ENCODE assay signal across 8 cellular contexts in the genomic region with DNA sequence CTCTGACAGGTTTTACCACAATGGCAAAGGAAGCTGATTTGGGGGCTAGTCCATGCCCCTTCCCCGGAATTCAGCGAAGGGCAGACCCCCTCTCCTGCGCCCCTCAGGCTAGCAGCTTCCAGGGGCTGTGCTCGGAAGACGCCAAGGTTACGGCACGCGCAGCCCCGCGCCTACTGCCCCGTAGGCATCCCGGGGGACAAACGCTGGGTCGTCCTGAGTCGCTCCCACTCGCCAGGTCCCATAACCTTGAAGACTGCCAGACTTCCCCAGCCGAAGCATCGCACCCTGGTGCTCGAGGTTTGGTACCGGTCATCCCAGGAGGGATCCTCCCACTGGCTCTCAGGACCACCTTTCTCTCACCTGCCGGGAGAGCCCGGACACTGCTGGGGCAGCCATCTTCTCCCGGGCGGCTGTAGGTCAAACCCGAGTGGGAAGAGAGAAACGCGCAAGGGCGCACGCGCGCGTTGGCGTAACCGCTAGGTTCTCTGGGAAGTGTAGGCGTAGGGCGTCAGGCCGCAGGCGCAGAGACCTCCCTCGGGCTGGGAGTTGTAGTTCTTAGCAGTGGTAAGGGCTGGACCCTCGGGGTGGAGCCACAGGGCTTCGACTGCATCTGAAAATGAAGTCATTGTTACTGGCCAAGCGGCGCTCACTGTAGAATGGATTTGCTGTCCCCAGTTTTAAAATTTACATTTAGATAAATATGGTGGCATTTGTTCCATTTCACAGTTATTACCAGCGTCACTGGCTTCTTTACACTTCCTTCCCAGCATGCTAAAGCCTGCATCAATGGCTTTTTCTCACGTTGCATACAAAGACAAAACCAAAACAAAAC. TPM values are rescaled to one million over a fixed set of nuclear protein-coding genes. Genes with fewer than 3 reads are reported as not detected.
DNase-seq lines count a peak whose midpoint lies in the region; ATAC-seq, FAIRE-seq and TF ChIP-seq lines count a peak whose summit lies in the region.

A gene with protein sequence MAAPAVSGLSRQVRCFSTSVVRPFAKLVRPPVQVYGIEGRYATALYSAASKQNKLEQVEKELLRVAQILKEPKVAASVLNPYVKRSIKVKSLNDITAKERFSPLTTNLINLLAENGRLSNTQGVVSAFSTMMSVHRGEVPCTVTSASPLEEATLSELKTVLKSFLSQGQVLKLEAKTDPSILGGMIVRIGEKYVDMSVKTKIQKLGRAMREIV (minus strand): TSS at position 437 of the 832 bp plus-strand sequence. CDS start 41 bp downstream, at position 396.

- no peak within 1 kb of the TSS for H2BK15ac ChIP-seq in IMR-90 (ENCODE audit: low read depth, low read length)

- intact Hi-C loops in IMR-90 (cut with micrococcal nuclease): no loop called here
- intact Hi-C loops in endothelial cell of umbilical vein (cut with micrococcal nuclease): loop anchor here (2.0 kb wide), 1 partner anchor 157 kb away; a partner anchor contains a TSS

- peaks cover 7% of the 10 kb centered on the region for H3K36me3 ChIP-seq in IMR-90 (ENCODE audit: control insufficient read depth, insufficient read depth, low read length)
- peaks cover 0 to 4% of the 10 kb centered on the region in 2 experiments for H3K36me3 ChIP-seq in endothelial cell of umbilical vein (ENCODE audit: control insufficient read depth in 2 of 2, extremely low read depth in 1 of 2, insufficient read depth in 2 of 2, low read length in 2 of 2)

- H3K23ac ChIP-seq in IMR-90 (ENCODE audit: low read depth, low read length): peak within 1 kb of the TSS; percentile 93

- peak; percentile 95 for FAIRE-seq in endothelial cell of umbilical vein (lab: Jason Lieb, UNC)

- H2BK120ac ChIP-seq in IMR-90 (ENCODE audit: low read depth, low read length): peak within 1 kb of the TSS; percentile 32; the same call in 1 of the 2 replicates

- peak within 1 kb of the TSS; percentile 94 for H3K14ac ChIP-seq in IMR-90 (replicated peaks; ENCODE audit: low read depth, low read length)

- POLR2A ChIA-PET in IMR-90 (lab: Charles Lee; ENCODE audit: unreplicated experiment): no interaction called here
- POLR2A ChIA-PET in endothelial cell of umbilical vein (lab: Charles Lee): no interaction called here

- H3K27me3 ChIP-seq in IMR-90 (ENCODE audit: control insufficient read depth, insufficient read depth, low read length) (no peaks in the 10 kb centered on the region), endothelial cell of umbilical vein (ENCODE audit: control insufficient read depth in 2 of 2, insufficient read depth in 2 of 2, low read length in 2 of 2) (no peaks in the 10 kb centered on the region)

- H3K4me3 ChIP-seq in IMR-90 (ENCODE audit: insufficient read depth, low read depth, low read length) (peak within 1 kb of the TSS; percentile 77), endothelial cell of umbilical vein (replicated peaks in 1 of 3; ENCODE audit: insufficient read depth in 1 of 3, low read depth in 1 of 3, low read length in 3 of 3) (peak within 1 kb of the TSS; percentile 15 to 98 (median 83))

- BruUV-seq in IMR-90 (replicated peaks; lab: Mats Ljungman, UMichigan) (no TSS peak), endothelial cell of umbilical vein (replicated peaks; lab: Mats Ljungman, UMichigan) (TSS peak; percentile 67)

- H2AFZ ChIP-seq in IMR-90 (replicated peaks; ENCODE audit: low read length, poor library complexity): peak within 1 kb of the TSS; percentile 97
- peak within 1 kb of the TSS; percentile 70 for H2AFZ ChIP-seq in endothelial cell of umbilical vein (ENCODE audit: low read depth, low read length)

- no peaks in the 10 kb centered on the region for H3K9me3 ChIP-seq in IMR-90 (ENCODE audit: control insufficient read depth, insufficient read depth, low read length)
- H3K9me3 ChIP-seq in endothelial cell of umbilical vein (replicated peaks; ENCODE audit: control insufficient read depth, insufficient read depth, low read length): no peaks in the 10 kb centered on the region

- peak within 1 kb of the TSS; percentile 69 for H4K5ac ChIP-seq in IMR-90 (ENCODE audit: low read depth, low read length)

- peak within 1 kb of the TSS; percentile 94 for H2AK9ac ChIP-seq in IMR-90 (replicated peaks; ENCODE audit: low read depth, low read length, poor library complexity)

- peak within 1 kb of the TSS; percentile 85 for H3K4ac ChIP-seq in IMR-90 (ENCODE audit: low read depth, low read length)

- 3% methylated on average over 7 of the region's 45 CpGs; no CpG with 5 or more reads in 1 of the 2 experiments for WGBS in IMR-90 (ENCODE audit: extremely low coverage in 2 of 2, insufficient read length in 1 of 2), 2 experiments

- peaks cover 24% of the 10 kb centered on the region for H3K79me2 ChIP-seq in endothelial cell of umbilical vein (ENCODE audit: control insufficient read depth, insufficient read depth, low read length)

- H3K4me1 ChIP-seq in IMR-90 (ENCODE audit: control insufficient read depth, insufficient read depth, low read length): peaks cover 2% of the 10 kb centered on the region; the same call in 1 of the 2 replicates
- H3K4me1 ChIP-seq in endothelial cell of umbilical vein (ENCODE audit: control insufficient read depth, extremely low read depth, insufficient read depth, low read length): peaks cover 13% of the 10 kb centered on the region

- H3K18ac ChIP-seq in IMR-90 (ENCODE audit: low read depth, low read length): peak within 1 kb of the TSS; percentile 71; the same call in 1 of the 2 replicates

- no peak within 1 kb of the TSS for H2BK20ac ChIP-seq in IMR-90 (ENCODE audit: low read depth, low read length)

- H3K56ac ChIP-seq in IMR-90 (ENCODE audit: extremely low read depth, insufficient read depth, low read length): peak within 1 kb of the TSS; percentile 76

- DNase-seq in DMS 273 (lab: John Stamatoyannopoulos, UW; ENCODE audit: unreplicated experiment) (peak; percentile 99), IMR-90 (peak; percentile 98), OCI-M1 (lab: John Stamatoyannopoulos, UW) (peak; percentile 99), activated T-cell treated with anti-CD3 and anti-CD28 coated beads for 24 hours (ENCODE audit: low read depth) (peak; percentile 95), endothelial cell of umbilical vein (ENCODE audit: low read depth, low spot score) (peak; percentile 99), midbrain (lab: John Stamatoyannopoulos, UW) (peak; percentile 98)
- DNase-seq in stimulated activated CD8-positive, alpha-beta memory T cell treated with anti-CD3 and anti-CD28 coated beads, Interleukin-2, amount 100 ng/mL, for 1 hour (ENCODE audit: low read depth in 2 of 2): peak; percentile 92 to 96

- H3K4me2 ChIP-seq in IMR-90 (ENCODE audit: low read depth, low read length) (peak within 1 kb of the TSS; percentile 96), endothelial cell of umbilical vein (ENCODE audit: insufficient read depth, low read length) (peak within 1 kb of the TSS; percentile 81)

- H2AK5ac ChIP-seq in IMR-90 (ENCODE audit: low read depth, low read length): peak within 1 kb of the TSS; percentile 81

- H4K20me1 ChIP-seq in IMR-90 (ENCODE audit: insufficient read depth, low read length) (no peaks in the 10 kb centered on the region), endothelial cell of umbilical vein (replicated peaks; ENCODE audit: control insufficient read depth, extremely low read depth, insufficient read depth, low read length) (no peaks in the 10 kb centered on the region)

- dilution Hi-C loops in IMR-90 (cut with HindIII; ENCODE audit: low sequenced_read_pairs, unreplicated experiment) (no loop called here), endothelial cell of umbilical vein (cut with MboI; ENCODE audit: extremely low pct_ligation_motif_present, low sequenced_read_pairs) (no loop called here)

- CTCF ChIA-PET in IMR-90 (lab: Yijun Ruan, JAX): no interaction called here
- CTCF ChIA-PET in endothelial cell of umbilical vein (lab: Charles Lee): interaction anchor here (0.5 to 1.4 kb wide), 4 partner anchors 8 to 432 kb away, joined by 3 to 6 read pairs (median 3); no protein-coding TSS in a partner anchor

- H2BK5ac ChIP-seq in IMR-90 (ENCODE audit: low read depth, low read length, poor library complexity, severe bottlenecking): peak within 1 kb of the TSS; percentile 81

- H3K9me1 ChIP-seq in IMR-90 (ENCODE audit: insufficient read depth, low read length): peaks cover 5% of the 10 kb centered on the region
- H3K9me1 ChIP-seq in endothelial cell of umbilical vein (replicated peaks; ENCODE audit: control insufficient read depth, extremely low read depth, insufficient read depth, low read length): no peaks in the 10 kb centered on the region

- peak; percentile 97 for ATAC-seq in GM21528 (IDR thresholded peaks at IDR 0.05; ENCODE audit: low FRiP score, unreplicated experiment)
- peak; percentile 100 for ATAC-seq in IMR-90 (ENCODE audit: low read depth)

- TF ChIP-seq RAD21 in IMR-90 (IDR thresholded peaks at IDR 0.05; ENCODE audit: low read length): no peak

- TF ChIP-seq CTCF in IMR-90 (conservative IDR thresholded peaks at IDR 0.05; ENCODE audit: low read depth, low read length) (no peak), endothelial cell of umbilical vein (IDR thresholded peaks at IDR 0.05; ENCODE audit: extremely low read depth in 1 of 2, insufficient read depth in 1 of 2, low read depth in 1 of 2, low read length in 2 of 2) (no peak)

- H3K27ac ChIP-seq in IMR-90 (ENCODE audit: insufficient read depth, low read length) (peak within 1 kb of the TSS; percentile 84), endothelial cell of umbilical vein (ENCODE audit: insufficient read depth, low read depth, low read length) (peak within 1 kb of the TSS; percentile 34)

- TF ChIP-seq POLR2A in IMR-90 (IDR thresholded peaks at IDR 0.05; ENCODE audit: low read depth, low read length) (peak; percentile 86), endothelial cell of umbilical vein (IDR thresholded peaks at IDR 0.05; ENCODE audit: low read depth, low read length) (peak; percentile 93)

- peak within 1 kb of the TSS; percentile 89 to 98 for H4K8ac ChIP-seq in IMR-90 (ENCODE audit: low read depth in 2 of 2, low read length in 2 of 2)

- peak within 1 kb of the TSS; percentile 85 for H4K91ac ChIP-seq in IMR-90 (ENCODE audit: insufficient read depth, low read depth, low read length)

- peak within 1 kb of the TSS; percentile 94 for H3K9ac ChIP-seq in IMR-90 (ENCODE audit: low read depth, low read length)
- H3K9ac ChIP-seq in endothelial cell of umbilical vein (replicated peaks; ENCODE audit: extremely low read depth, insufficient read depth, low read length): peak within 1 kb of the TSS; percentile 57

- H3K79me1 ChIP-seq in IMR-90 (ENCODE audit: low read depth in 1 of 2, low read length in 2 of 2): peaks cover 18 to 28% of the 10 kb centered on the region in 2 experiments

- in situ Hi-C loops in IMR-90 (cut with MboI; ENCODE audit: low sequenced_read_pairs): loop anchor here (25.0 kb wide), 1 partner anchor 697 kb away; a partner anchor contains a TSS

RNA-seq across cellular contexts. Expression of the gene that starts here (rescaled TPM):
- 154 and 237 TPM in 2 replicates for total RNA-seq in IMR-90 (2012; rRNA removed)
- polyA plus RNA-seq in IMR-90 (2012; rRNA removed): 220 and 250 TPM in 2 replicates
- 150 and 346 TPM in 2 replicates for polyA plus RNA-seq in IMR-90 (2012; cell fraction: cytosol; rRNA removed)
- polyA plus RNA-seq in IMR-90 (2012; cell fraction: nucleus; rRNA removed; ENCODE audit: low replicate concordance): 33.0 and 110 TPM in 2 replicates
- 187 and 190 TPM in 2 replicates for total RNA-seq in endothelial cell of umbilical vein
- 126 and 207 TPM in 2 replicates for polyA plus RNA-seq in endothelial cell of umbilical vein
- polyA plus RNA-seq in endothelial cell of umbilical vein (2011; cell fraction: cytosol; rRNA removed): 287 and 323 TPM in 2 replicates
- polyA plus RNA-seq in endothelial cell of umbilical vein (2011; cell fraction: nucleus; rRNA removed): 99.2 and 106 TPM in 2 replicates
- polyA plus RNA-seq in endothelial cell of umbilical vein (2012): 254 and 279 TPM in 2 replicates
- 69.4 and 79.5 TPM in 2 replicates for polyA minus RNA-seq in endothelial cell of umbilical vein
- 70.8 TPM for polyA minus RNA-seq in endothelial cell of umbilical vein (2011; cell fraction: cytosol; rRNA and poly(A)+ RNA removed)
- 25.3 and 29.9 TPM in 2 replicates for polyA minus RNA-seq in endothelial cell of umbilical vein (2011; cell fraction: nucleus; rRNA and poly(A)+ RNA removed)

Comparison
In these comparisons a context has a peak if more than half of its experiments do, and no peak if none do; other contexts are left out.
1. Peak in every context shown above with its lines: DNase-seq, ATAC-seq, H3K4me3 ChIP-seq and H3K27ac ChIP-seq.